ENCODE assay signal across 24 cellular contexts in genomic region chr10:86451604-86451960, GRCh38.
A peak's percentile ranks its signal among the peaks of the same experiment; 100 is the strongest.
DNase-seq lines count a peak whose midpoint lies in the region; ATAC-seq and TF ChIP-seq lines count a peak whose summit lies in the region.
"Had no signal": no experiment of that assay in that cellular context is flagged by ENCODE, and none has a peak within 500 bp of the region (broad histone marks: within the 10 kb centered on the region; RNA-seq: fewer than 3 reads in every experiment).

No MANE protein-coding gene starts in this region.

- DNase-seq in ACHN (peak; percentile 86), kidney epithelial cell (ENCODE audit: low read depth) (peak; percentile 56), NCI-H146 treated with DMSO at 0.1 percent for 48 hours (lab: John Stamatoyannopoulos, UW; ENCODE audit: unreplicated experiment) (no peak), ovary (no peak), esophagus muscularis mucosa (ENCODE audit: extremely low spot score) (no peak)
- no peak for DNase-seq in stimulated activated CD4-positive, alpha-beta T cell treated with anti-CD3 and anti-CD28 coated beads, Interleukin-4, amount 100 ng/mL, for 4 hours
- DNase-seq: 8988T; activated CD4-positive, alpha-beta T cell treated with anti-CD3 and anti-CD28 coated beads for 48 hours; activated naive CD8-positive, alpha-beta T cell treated with anti-CD3 and anti-CD28 coated beads for 36 hours; BE2C; erythroblast; foreskin melanocyte; left cardiac atrium; NCI-H1930; NCI-H226; PC-3; SIG-M5; stimulated activated CD4-positive, alpha-beta T cell treated with anti-CD3 and anti-CD28 coated beads, Interleukin-1b, Interleukin-23, amount 100 ng/mL, for 48 hours; stimulated activated naive CD8-positive, alpha-beta T cell treated with anti-CD3 and anti-CD28 coated beads, Interleukin-15, amount 100 ng/mL, for 72 hours; T-helper 1 cell; upper lobe of left lung had no signal

- TF ChIP-seq CTCF in kidney epithelial cell (IDR thresholded peaks at IDR 0.05; ENCODE audit: insufficient read depth, low read length, poor library complexity, severe bottlenecking): no peak
- TF ChIP-seq CTCF in ovary (IDR thresholded peaks at IDR 0.05): no peak
- TF ChIP-seq CTCF in esophagus muscularis mucosa (IDR thresholded peaks at IDR 0.05): no peak

- H3K36me3 ChIP-seq in kidney epithelial cell (ENCODE audit: control insufficient read depth, insufficient read depth, low read length) (no peaks in the 10 kb centered on the region), ovary (no peaks in the 10 kb centered on the region), esophagus muscularis mucosa (peaks cover 18 to 82% (median 62%) of the 10 kb centered on the region in 4 donors)

- H3K4me1 ChIP-seq in ovary (ENCODE audit: insufficient read depth): no peaks in the 10 kb centered on the region
- peaks cover 0 to 11% (median 2%) of the 10 kb centered on the region in 4 donors for H3K4me1 ChIP-seq in esophagus muscularis mucosa
- H3K4me1 ChIP-seq: BE2C had no signal

- TF ChIP-seq POLR2A in ovary (IDR thresholded peaks at IDR 0.05) (no peak), esophagus muscularis mucosa (IDR thresholded peaks at IDR 0.05; ENCODE audit: low read depth) (no peak)

- H3K27me3 ChIP-seq in kidney epithelial cell (ENCODE audit: control insufficient read depth, insufficient read depth, low read length): no peaks in the 10 kb centered on the region
- H3K27me3 ChIP-seq in ovary: no peaks in the 10 kb centered on the region
- H3K27me3 ChIP-seq in esophagus muscularis mucosa: no peaks in the 10 kb centered on the region
- H3K27me3 ChIP-seq: BE2C, upper lobe of left lung had no signal

- intact Hi-C loops in ovary (cut with DNase I) (no loop called here), esophagus muscularis mucosa (cut with DNase I) (no loop called here)

- no peaks in the 10 kb centered on the region for H3K9me3 ChIP-seq in ovary
- no peaks in the 10 kb centered on the region for H3K9me3 ChIP-seq in esophagus muscularis mucosa
- H3K9me3 ChIP-seq: BE2C, upper lobe of left lung had no signal

- no peak overlapping the region for H3K27ac ChIP-seq in ovary
- no peak overlapping the region for H3K27ac ChIP-seq in esophagus muscularis mucosa (replicated peaks in 1 of 4)
- H3K27ac ChIP-seq: KMS-11, upper lobe of left lung had no signal

- 98 to 99% (median 98%) methylated on average over 4 of the region's 4 CpGs for WGBS in ovary, 3 donors
- WGBS in esophagus muscularis mucosa: 99% methylated on average over 4 of the region's 4 CpGs

- TF ChIP-seq EP300 in ovary (IDR thresholded peaks at IDR 0.05) (no peak), esophagus muscularis mucosa (IDR thresholded peaks at IDR 0.05) (no peak)

- ATAC-seq in GM19463 (IDR thresholded peaks at IDR 0.05; ENCODE audit: unreplicated experiment): peak; percentile 66
- peak; percentile 70 for ATAC-seq in HG03354 (IDR thresholded peaks at IDR 0.05; ENCODE audit: poor library complexity, severe bottlenecking, unreplicated experiment)
- ATAC-seq: left cardiac atrium; PC-3; stimulated activated naive CD8-positive, alpha-beta T cell treated with anti-CD3 and anti-CD28 coated beads, Interleukin-15, amount 100 ng/mL, for 72 hours had no signal

- no peak overlapping the region for H3K4me3 ChIP-seq in kidney epithelial cell (ENCODE audit: low read depth, low read length)
- no peak overlapping the region for H3K4me3 ChIP-seq in ovary
- H3K4me3 ChIP-seq in esophagus muscularis mucosa: no peak overlapping the region
- H3K4me3 ChIP-seq: upper lobe of left lung had no signal

- in situ Hi-C loops in ACHN (cut with HindIII; ENCODE audit: low pct_ligation_motif_present, low pct_unique_long_range_greater_than_20kb, low sequenced_read_pairs): no loop called here

Comparison
In these comparisons a context has a peak if more than half of its experiments do, and no peak if none do; other contexts are left out.
1. DNase-seq: peak in ACHN (single experiment) and kidney epithelial cell (single experiment); none in stimulated activated CD4-positive, alpha-beta T cell treated with anti-CD3 and anti-CD28 coated beads, Interleukin-4, amount 100 ng/mL, for 4 hours (0 of 2), NCI-H146 treated with DMSO at 0.1 percent for 48 hours (single experiment), ovary (0 of 5) and esophagus muscularis mucosa (single experiment).